11 cellular contexts compared by ENCODE assay signal in the genomic region with DNA sequence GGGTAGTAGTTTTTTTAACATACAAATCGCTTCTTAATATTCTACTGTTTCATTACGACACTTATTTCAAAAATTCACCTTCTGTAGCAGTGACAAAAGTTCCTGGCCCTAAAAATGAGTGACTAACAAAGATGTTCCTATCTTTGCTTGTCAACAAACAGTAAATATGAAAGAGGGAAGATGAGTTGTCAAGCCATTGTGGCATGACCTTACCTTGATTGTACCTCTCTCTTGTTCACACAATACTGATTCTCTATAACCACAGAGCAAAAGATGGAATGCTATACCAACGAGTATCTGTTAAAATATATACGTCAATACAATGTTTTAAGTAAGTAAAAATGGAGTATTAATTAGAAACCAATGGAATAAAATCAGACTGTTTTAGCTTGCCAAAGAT. TPM values are rescaled to one million over a fixed set of nuclear protein-coding genes. Genes with fewer than 3 reads are reported as not detected.
"Had no signal": no experiment of that assay in that cellular context is flagged by ENCODE, and none has a peak within 500 bp of the region (broad histone marks: within the 10 kb centered on the region; RNA-seq: fewer than 3 reads in every experiment).

No MANE protein-coding gene starts in this region.

- H3K27ac Mint-ChIP-seq: HFFc6 had no signal

- ATAC-seq: HCT116, K562 had no signal

- H3K9me3 Mint-ChIP-seq: HFFc6 had no signal

- DNase-seq: GM23248, GOT3, H7, HFFc6, IMR-90, KG1 had no signal

- H3K4me3 Mint-ChIP-seq: HFFc6 had no signal

- FAIRE-seq: HTR-8/SVneo, K562 had no signal

RNA-seq across cellular contexts. Expression of a gene that starts 14.7 kb away (rescaled TPM):
- total RNA-seq: GM23248, H4, H7, HFFc6, HT-29, IMR-90, K562 had no signal
